ENCODE assay signal across 22 cellular contexts in genomic region chr12:108811411-108812185, GRCh38. TPM values are rescaled to one million over a fixed set of nuclear protein-coding genes. Genes with fewer than 3 reads are reported as not detected.
DNase-seq lines count a peak whose midpoint lies in the region; ATAC-seq, FAIRE-seq and TF ChIP-seq lines count a peak whose summit lies in the region.
"Had no signal": no experiment of that assay in that cellular context is flagged by ENCODE, and none has a peak within 500 bp of the region (broad histone marks: within the 10 kb centered on the region; RNA-seq: fewer than 3 reads in every experiment).

No MANE protein-coding gene starts in this region.

- H3K27ac Mint-ChIP-seq in effector memory CD8-positive, alpha-beta T cell = peak overlapping the region; percentile 10 to 38
- H3K27ac Mint-ChIP-seq in neural progenitor cell (peak overlapping the region; percentile 54), MCF 10A (ENCODE audit: low read depth, unreplicated experiment) (no peak overlapping the region)
- H3K27ac Mint-ChIP-seq: activated CD4-positive, alpha-beta memory T cell treated with anti-CD3 and anti-CD28 coated beads for 36 hours; dendritic cell treated with granulocyte-macrophage colony-stimulating factor and Interleukin-4, amounts not matched to agents 40 ng/mL and 50 ng/mL, for 4 days; type B pancreatic cell had no signal

- TF ChIP-seq CTCF in heart right ventricle (IDR thresholded peaks at IDR 0.05) = no peak
- no peak for TF ChIP-seq CTCF in neural progenitor cell (IDR thresholded peaks at IDR 0.05)
- TF ChIP-seq CTCF in thoracic aorta (IDR thresholded peaks at IDR 0.05) = no peak
- no peak for TF ChIP-seq CTCF in MCF 10A (IDR thresholded peaks at IDR 0.05; ENCODE audit: unreplicated experiment)
- TF ChIP-seq CTCF in kidney (IDR thresholded peaks at IDR 0.05; ENCODE audit: borderline replicate concordance, extremely low read depth, insufficient read depth) = no peak

- peak in 3 of 8 donors; percentile 18 to 35 (median 33) for ATAC-seq in heart right ventricle
- no peak for ATAC-seq in Right ventricle myocardium inferior
- ATAC-seq in effector memory CD8-positive, alpha-beta T cell (replicated peaks) = no peak
- ATAC-seq in thoracic aorta (ENCODE audit: insufficient number of reproducible peaks, low FRiP score, low read depth) = no peak
- no peak for ATAC-seq in GM18511 (IDR thresholded peaks at IDR 0.05; ENCODE audit: unreplicated experiment)
- ATAC-seq: T-cell had no signal

- H3K36me3 ChIP-seq in heart right ventricle = peaks cover 0 to 98% (median 53%) of the 10 kb centered on the region in 9 donors
- no peaks in the 10 kb centered on the region for H3K36me3 ChIP-seq in neural progenitor cell
- H3K36me3 ChIP-seq in thoracic aorta = peaks cover 35% of the 10 kb centered on the region
- peaks cover 37 to 44% of the 10 kb centered on the region in 2 donors for H3K36me3 ChIP-seq in kidney (ENCODE audit: control insufficient read depth in 1 of 2, insufficient read depth in 2 of 2, low read length in 2 of 2)

- H3K4me3 ChIP-seq in heart right ventricle (no peak overlapping the region), neural progenitor cell (no peak overlapping the region), thoracic aorta (no peak overlapping the region), kidney (ENCODE audit: low read length in 2 of 2) (no peak overlapping the region)

- no peak for FAIRE-seq in kidney (lab: Jason Lieb, UNC)
- FAIRE-seq: A204.1, frontal cortex had no signal

- no peaks in the 10 kb centered on the region for H3K79me2 ChIP-seq in neural progenitor cell (ENCODE audit: low read depth)

- DNase-seq in heart right ventricle (no peak), Right ventricle myocardium inferior (ENCODE audit: missing footprints) (no peak), neural progenitor cell (ENCODE audit: low spot score) (no peak), thoracic aorta (ENCODE audit: low spot score) (no peak), MCF 10A (ENCODE audit: unreplicated experiment) (no peak), kidney (no peak)
- no peak for DNase-seq in effector memory CD8-positive, alpha-beta T cell
- DNase-seq: activated CD4-positive, alpha-beta memory T cell treated with anti-CD3 and anti-CD28 coated beads for 36 hours; activated naive CD4-positive, alpha-beta T cell treated with anti-CD3 and anti-CD28 coated beads, Interleukin-2, amount 50 U/mL, for 16 hours; activated T-cell treated with anti-CD3 and anti-CD28 coated beads, Interleukin-2, amount 50 U/mL, for 24 hours; DMS 273 treated with DMSO at 0.1 percent for 48 hours; NCI-H2227 treated with DMSO at 0.1 percent for 48 hours; stimulated activated CD4-positive, alpha-beta T cell treated with anti-CD3 and anti-CD28 coated beads, Interleukin-15, amount 100 ng/mL, for 24 hours; stimulated activated naive CD4-positive, alpha-beta T cell treated with Interleukin-2 at 50 U/mL for 16 hours; T-cell had no signal

- H3K4me3 Mint-ChIP-seq in effector memory CD8-positive, alpha-beta T cell = no peak overlapping the region
- no peak overlapping the region for H3K4me3 Mint-ChIP-seq in neural progenitor cell
- no peak overlapping the region for H3K4me3 Mint-ChIP-seq in MCF 10A (ENCODE audit: unreplicated experiment)
- H3K4me3 Mint-ChIP-seq: activated CD4-positive, alpha-beta memory T cell treated with anti-CD3 and anti-CD28 coated beads for 36 hours; activated T-cell treated with anti-CD3 and anti-CD28 coated beads, Interleukin-2, amount 50 U/mL, for 24 hours; dendritic cell treated with granulocyte-macrophage colony-stimulating factor and Interleukin-4, amounts not matched to agents 40 ng/mL and 50 ng/mL, for 4 days; T-cell; type B pancreatic cell had no signal

- H3K4me1 ChIP-seq in heart right ventricle (peaks cover 12 to 65% (median 46%) of the 10 kb centered on the region in 9 donors), neural progenitor cell (no peaks in the 10 kb centered on the region), thoracic aorta (ENCODE audit: control insufficient read depth in 1 of 2, low read depth in 2 of 2) (peaks cover 15 to 25% of the 10 kb centered on the region in 2 donors), kidney (ENCODE audit: control insufficient read depth in 1 of 2, insufficient read depth in 1 of 2, low read depth in 1 of 2, low read length in 2 of 2) (no peaks in the 10 kb centered on the region)

- H3K27me3 ChIP-seq in heart right ventricle (no peaks in the 10 kb centered on the region), neural progenitor cell (no peaks in the 10 kb centered on the region), thoracic aorta (replicated peaks; ENCODE audit: insufficient read depth) (no peaks in the 10 kb centered on the region)

- no peak overlapping the region for H2AFZ ChIP-seq in neural progenitor cell (replicated peaks)

- no peaks in the 10 kb centered on the region for H4K20me1 ChIP-seq in neural progenitor cell (ENCODE audit: low read depth)

- 57 to 74% methylated on average over 27 of the region's 27 CpGs for WGBS in heart right ventricle, 2 donors

- H3K9me3 ChIP-seq in heart right ventricle (no peaks in the 10 kb centered on the region), neural progenitor cell (ENCODE audit: low read depth) (no peaks in the 10 kb centered on the region), thoracic aorta (no peaks in the 10 kb centered on the region), kidney (ENCODE audit: control insufficient read depth in 1 of 2, low read length in 2 of 2) (no peaks in the 10 kb centered on the region)

- no peaks in the 10 kb centered on the region for H3F3A ChIP-seq in neural progenitor cell (ENCODE audit: low read depth)

- H3K9ac ChIP-seq in neural progenitor cell = no peak overlapping the region
- no peak overlapping the region for H3K9ac ChIP-seq in kidney (ENCODE audit: low read length in 2 of 2)

- H3K36me3 Mint-ChIP-seq in effector memory CD8-positive, alpha-beta T cell (ENCODE audit: insufficient read depth) = peaks cover 47% of the 10 kb centered on the region
- H3K36me3 Mint-ChIP-seq in neural progenitor cell = peaks cover 27% of the 10 kb centered on the region
- peaks cover 80% of the 10 kb centered on the region for H3K36me3 Mint-ChIP-seq in MCF 10A (ENCODE audit: insufficient read depth, unreplicated experiment)

- POLR2A ChIA-PET in MCF 10A (lab: Yijun Ruan, JAX) = interaction anchor here (0.9 kb wide), 1 partner anchor 143 kb away, joined by 3 read pairs; no protein-coding TSS in a partner anchor

- CTCF ChIA-PET in MCF 10A (lab: Yijun Ruan, JAX) = interaction anchor here (1.0 to 2.8 kb wide), 5 partner anchors 8 to 281 kb away, joined by 3 to 21 read pairs (median 4); no protein-coding TSS in a partner anchor

- peak overlapping the region in 7 of 10 donors; percentile 2 to 60 (median 17) for H3K27ac ChIP-seq in heart right ventricle
- no peak overlapping the region for H3K27ac ChIP-seq in neural progenitor cell
- peak overlapping the region; percentile 65 to 67 for H3K27ac ChIP-seq in thoracic aorta
- H3K27ac ChIP-seq in kidney (ENCODE audit: low read depth in 2 of 2, low read length in 2 of 2) = no peak overlapping the region
- H3K27ac ChIP-seq: C4-2B, VCaP had no signal

- peaks cover 3% of the 10 kb centered on the region in 2 donors for H3K4me1 Mint-ChIP-seq in effector memory CD8-positive, alpha-beta T cell (ENCODE audit: low read depth in 2 of 2)
- H3K4me1 Mint-ChIP-seq in neural progenitor cell (peaks cover 22% of the 10 kb centered on the region), MCF 10A (ENCODE audit: insufficient read depth, unreplicated experiment) (peaks cover 23% of the 10 kb centered on the region)
- H3K4me1 Mint-ChIP-seq: T-cell had no signal

- BruUV-seq in MCF 10A (replicated peaks; lab: Mats Ljungman, UMichigan) = no TSS peak

- intact Hi-C loops in heart right ventricle (cut with DNase I) (loop anchor here in 1 of 10 donors (10.0 kb wide), 1 partner anchor 237 kb away; no protein-coding TSS in a partner anchor), Right ventricle myocardium inferior (cut with DNase I) (no loop called here), MCF 10A (cut with micrococcal nuclease) (no loop called here), kidney (cut with DNase I) (no loop called here)

- no peaks in the 10 kb centered on the region for H3K27me3 Mint-ChIP-seq in effector memory CD8-positive, alpha-beta T cell
- H3K27me3 Mint-ChIP-seq in neural progenitor cell (ENCODE audit: insufficient read depth, low read depth) = no peaks in the 10 kb centered on the region
- no peaks in the 10 kb centered on the region for H3K27me3 Mint-ChIP-seq in MCF 10A (ENCODE audit: insufficient read depth, unreplicated experiment)
- H3K27me3 Mint-ChIP-seq: activated CD4-positive, alpha-beta memory T cell treated with anti-CD3 and anti-CD28 coated beads for 36 hours; activated T-cell treated with anti-CD3 and anti-CD28 coated beads, Interleukin-2, amount 50 U/mL, for 24 hours; dendritic cell treated with granulocyte-macrophage colony-stimulating factor and Interleukin-4, amounts not matched to agents 40 ng/mL and 50 ng/mL, for 4 days; T-cell; type B pancreatic cell had no signal

- no peak overlapping the region for H3K4me2 ChIP-seq in neural progenitor cell

- no peaks in the 10 kb centered on the region for H3K9me3 Mint-ChIP-seq in effector memory CD8-positive, alpha-beta T cell
- H3K9me3 Mint-ChIP-seq in neural progenitor cell (no peaks in the 10 kb centered on the region), MCF 10A (ENCODE audit: unreplicated experiment) (no peaks in the 10 kb centered on the region)
- H3K9me3 Mint-ChIP-seq: activated CD4-positive, alpha-beta memory T cell treated with anti-CD3 and anti-CD28 coated beads for 36 hours; activated T-cell treated with anti-CD3 and anti-CD28 coated beads, Interleukin-2, amount 50 U/mL, for 24 hours; dendritic cell treated with granulocyte-macrophage colony-stimulating factor and Interleukin-4, amounts not matched to agents 40 ng/mL and 50 ng/mL, for 4 days; T-cell; type B pancreatic cell had no signal

RNA-seq across cellular contexts. Expression of gene SSH1, which starts 45.8 kb away (rescaled TPM):
- total RNA-seq in heart right ventricle (10 to 100 TPM; 28.4 to 48.7 (median 35.1) TPM), Right ventricle myocardium inferior (30.1 TPM), neural progenitor cell (ENCODE audit: low replicate concordance) (8.4 and 10.2 TPM in 2 replicates), thoracic aorta (10 to 100 TPM; 25.3 to 57.6 TPM), MCF 10A (2022) (33.4 and 41.4 TPM in 2 replicates), kidney (32.5 TPM)
- polyA plus RNA-seq in heart right ventricle (1 to 10 TPM; 4.2 to 7.5 TPM), kidney (ENCODE audit: insufficient read depth, low read depth, low replicate concordance) (3.6 TPM)

Comparison
In these comparisons a context has a peak if more than half of its experiments do, and no peak if none do; other contexts are left out.
1. H3K27ac ChIP-seq: peak in heart right ventricle (7 of 10) and thoracic aorta (2 of 2); none in neural progenitor cell (single experiment) and kidney (0 of 2).